8 cellular contexts compared by ENCODE assay signal in the genomic region with DNA sequence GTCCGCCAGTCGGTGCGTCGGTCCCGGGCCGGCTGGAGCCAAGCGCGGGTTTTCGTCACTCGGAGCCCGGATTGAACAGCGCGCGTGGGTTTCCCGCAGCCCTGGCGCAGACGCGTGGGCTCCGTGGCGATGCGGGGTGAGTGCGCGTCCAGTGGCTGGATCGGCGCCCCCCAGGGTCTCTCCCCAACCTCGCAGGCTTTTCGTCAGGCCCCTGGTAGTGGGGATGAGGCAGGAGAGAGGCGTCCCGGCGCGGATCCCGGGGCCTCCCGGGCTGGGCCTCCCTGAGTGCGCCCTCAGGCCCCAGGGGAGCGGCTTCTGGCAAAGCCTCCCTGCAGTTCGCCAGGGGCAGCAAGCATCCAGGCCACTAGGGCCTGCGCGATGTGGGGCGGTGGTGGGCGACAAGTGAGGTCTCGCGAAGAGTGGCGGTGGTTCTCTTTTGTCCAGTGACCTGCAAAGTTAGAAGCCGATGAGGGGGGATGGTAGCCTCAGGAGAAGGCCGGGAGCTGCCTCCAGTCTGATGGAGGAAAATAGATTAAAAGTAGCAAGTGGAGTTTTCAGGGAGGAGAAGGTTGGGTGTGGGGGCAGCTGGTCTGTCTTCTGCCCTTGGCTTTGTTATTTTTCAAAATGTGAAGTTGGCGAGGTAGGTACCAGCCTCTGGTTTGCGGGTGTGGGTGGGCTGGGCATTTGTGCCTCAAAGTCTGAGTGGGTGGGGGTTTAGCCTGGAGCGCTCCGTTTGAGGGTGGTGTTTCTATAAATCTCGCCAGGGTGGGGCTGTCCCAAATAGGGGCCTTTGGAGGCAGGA. TPM values are rescaled to one million over a fixed set of nuclear protein-coding genes. Genes with fewer than 3 reads are reported as not detected.
A peak's percentile ranks its signal among the peaks of the same experiment; 100 is the strongest.
DNase-seq lines count a peak whose midpoint lies in the region; ATAC-seq, FAIRE-seq and TF ChIP-seq lines count a peak whose summit lies in the region.

No MANE protein-coding gene starts in this region.

- no peak overlapping the region; the same call in 1 of the 2 replicates for H4K8ac ChIP-seq in H1 (ENCODE audit: extremely low read depth, insufficient read depth, low read length)

- H2AK5ac ChIP-seq in H1 (ENCODE audit: low read depth, low read length): no peak overlapping the region

- H3K9ac ChIP-seq in BLaER1 treated with 17β-estradiol and CSF1 and Interleukin-3, amounts not matched to agents 10 nM and 100 nM: no peak overlapping the region
- no peak overlapping the region for H3K9ac ChIP-seq in H1 (replicated peaks in 1 of 4; ENCODE audit: extremely low read depth in 1 of 4, low read depth in 3 of 4, low read length in 3 of 4)

- TF ChIP-seq POLR2A in NB4 (IDR thresholded peaks at IDR 0.05; ENCODE audit: extremely low read depth, insufficient read length) (no peak), H1 (IDR thresholded peaks at IDR 0.05; ENCODE audit: control extremely low read depth in 1 of 2, low read depth in 2 of 2, low read length in 2 of 2) (no peak)

- no peak for TF ChIP-seq CTCF in NB4 (IDR thresholded peaks at IDR 0.05; ENCODE audit: low read depth, low read length)
- TF ChIP-seq CTCF in H1 (IDR thresholded peaks at IDR 0.05; ENCODE audit: control extremely low read depth in 1 of 3, insufficient read depth in 1 of 3, low read depth in 1 of 3, low read length in 3 of 3): no peak

- H2BK12ac ChIP-seq in H1 (ENCODE audit: low read depth, low read length): peak overlapping the region; percentile 27; the same call in 1 of the 2 replicates

- no peak for FAIRE-seq in H1 (lab: Jason Lieb, UNC)

- H4K5ac ChIP-seq in H1 (ENCODE audit: insufficient read length, low read depth, low read length): no peak overlapping the region

- no peak overlapping the region for H3K56ac ChIP-seq in H1 (replicated peaks; ENCODE audit: insufficient read length, low read depth, low read length)

- no peak overlapping the region for H2BK15ac ChIP-seq in H1 (ENCODE audit: low read length)

- H3K36me3 Mint-ChIP-seq in naive thymus-derived CD8-positive, alpha-beta T cell: peaks cover 0 to 14% (median 4%) of the 10 kb centered on the region in 3 donors

- WGBS in H1 (ENCODE audit: extremely low coverage in 1 of 2, insufficient coverage in 1 of 2, insufficient read length in 1 of 2, insufficient replicate concordance in 2 of 2, low coverage in 1 of 2, low lambda C conversion rate in 2 of 2, missing lambda C conversion rate in 1 of 2), 2 experiments: 15% methylated on average over 30 of the region's 50 CpGs; no CpG with 5 or more reads in 1 of the 2 experiments

- no peak overlapping the region for H4K91ac ChIP-seq in H1 (replicated peaks; ENCODE audit: insufficient read length, low read length)

- TF ChIP-seq EP300 in H1 (IDR thresholded peaks at IDR 0.05; ENCODE audit: borderline replicate concordance in 1 of 2, low read depth in 2 of 2, low read length in 2 of 2): no peak

- no peak overlapping the region for H3K27ac ChIP-seq in BLaER1 treated with 17β-estradiol and CSF1 and Interleukin-3, amounts not matched to agents 10 nM and 100 nM
- H3K27ac ChIP-seq in H1 (ENCODE audit: low read depth, low read length): no peak overlapping the region

- no peaks in the 10 kb centered on the region for H4K20me1 ChIP-seq in BLaER1 treated with 17β-estradiol and CSF1 and Interleukin-3, amounts not matched to agents 10 nM and 100 nM
- H4K20me1 ChIP-seq in H1 (replicated peaks in 1 of 2; ENCODE audit: control insufficient read depth in 1 of 2, insufficient read depth in 2 of 2, low read length in 2 of 2): peaks cover 0 to 8% of the 10 kb centered on the region in 2 experiments

- peaks cover 15% of the 10 kb centered on the region; the same call in 1 of the 2 replicates for H3K23me2 ChIP-seq in H1 (ENCODE audit: low read depth, low read length)

- H3K23ac ChIP-seq in H1 (ENCODE audit: insufficient read length): no peak overlapping the region

- no peak overlapping the region for H2AFZ ChIP-seq in H1 (ENCODE audit: low read length)

- H3K4me2 ChIP-seq in BLaER1 treated with 17β-estradiol and CSF1 and Interleukin-3, amounts not matched to agents 10 nM and 100 nM: peak overlapping the region in 10 of 11 experiments; percentile 58 to 78 (median 69); a peak in 16 of 22 replicates
- H3K4me2 ChIP-seq in H1 (ENCODE audit: insufficient read depth in 1 of 2, low read depth in 2 of 2, low read length in 2 of 2): peak overlapping the region; percentile 84 to 89

- no peaks in the 10 kb centered on the region for H3K79me2 ChIP-seq in H1 (ENCODE audit: control insufficient read depth in 1 of 2, insufficient read depth in 2 of 2, low read length in 2 of 2)

- H3K27me3 Mint-ChIP-seq in naive thymus-derived CD8-positive, alpha-beta T cell: peaks cover 16 to 55% (median 43%) of the 10 kb centered on the region in 5 donors

- peaks cover 14 to 41% (median 31%) of the 10 kb centered on the region in 11 experiments for H3K9me3 ChIP-seq in BLaER1 treated with 17β-estradiol and CSF1 and Interleukin-3, amounts not matched to agents 10 nM and 100 nM (replicated peaks in 1 of 11)
- no peaks in the 10 kb centered on the region for H3K9me3 ChIP-seq in H1 (ENCODE audit: insufficient read depth in 2 of 2, low read depth in 1 of 2, low read length in 1 of 2)

- H3K4me3 Mint-ChIP-seq in naive thymus-derived CD8-positive, alpha-beta T cell: peak overlapping the region; percentile 50 to 93 (median 76)

- peak overlapping the region in 3 of 10 experiments; percentile 46 to 57 (median 53); a peak in 4 of 20 replicates for H3K4me3 ChIP-seq in BLaER1 treated with 17β-estradiol and CSF1 and Interleukin-3, amounts not matched to agents 10 nM and 100 nM
- H3K4me3 ChIP-seq in NB4 (ENCODE audit: low read depth, low read length) (no peak overlapping the region), H1 (ENCODE audit: extremely low read depth in 1 of 4, insufficient read depth in 2 of 4, low read depth in 3 of 4, low read length in 4 of 4) (peak overlapping the region; percentile 40 to 59 (median 48))

- no peak overlapping the region for H2BK5ac ChIP-seq in H1 (ENCODE audit: low read depth, low read length)

- CTCF ChIA-PET in H1 (lab: Charles Lee; ENCODE audit: partially characterized antibody): no interaction called here

- ATAC-seq in naive thymus-derived CD8-positive, alpha-beta T cell: no peak
- ATAC-seq in GM18867 (IDR thresholded peaks at IDR 0.05; ENCODE audit: unreplicated experiment): no peak
- no peak for ATAC-seq in GM21367 (IDR thresholded peaks at IDR 0.05; ENCODE audit: unreplicated experiment)

- no peak overlapping the region for H3K14ac ChIP-seq in H1 (ENCODE audit: insufficient read length)

- H3K4ac ChIP-seq in H1 (replicated peaks; ENCODE audit: insufficient read length, low read depth, low read length): no peak overlapping the region

- POLR2A ChIA-PET in H1 (lab: Charles Lee; ENCODE audit: partially characterized antibody): no interaction called here
- POLR2A ChIA-PET in naive thymus-derived CD8-positive, alpha-beta T cell (lab: Charles Lee): no interaction called here

- peak overlapping the region in 1 of 10 donors; percentile 57 for H3K27ac Mint-ChIP-seq in naive thymus-derived CD8-positive, alpha-beta T cell

- peaks cover 16 to 21% (median 19%) of the 10 kb centered on the region in 11 experiments for H3K27me3 ChIP-seq in BLaER1 treated with 17β-estradiol and CSF1 and Interleukin-3, amounts not matched to agents 10 nM and 100 nM
- H3K27me3 ChIP-seq in H1 (replicated peaks in 1 of 4; ENCODE audit: control insufficient read depth in 3 of 4, extremely low read depth in 1 of 4, insufficient read depth in 3 of 4, low read length in 3 of 4): peaks cover 9 to 34% (median 29%) of the 10 kb centered on the region in 4 experiments

- TF ChIP-seq RAD21 in H1 (IDR thresholded peaks at IDR 0.05 in 1 of 2, conservative IDR thresholded peaks at IDR 0.05 in 1 of 2; ENCODE audit: low read depth in 2 of 2, low read length in 2 of 2): no peak

- no peaks in the 10 kb centered on the region for H3K79me1 ChIP-seq in H1 (ENCODE audit: low read depth, low read length)

- no peak overlapping the region for H3K18ac ChIP-seq in H1 (ENCODE audit: extremely low read depth, low read length)

- peaks cover 4 to 22% (median 16%) of the 10 kb centered on the region in 10 experiments; a peak in 18 of 20 replicates for H3K4me1 ChIP-seq in BLaER1 treated with 17β-estradiol and CSF1 and Interleukin-3, amounts not matched to agents 10 nM and 100 nM
- H3K4me1 ChIP-seq in H1 (replicated peaks in 1 of 4; ENCODE audit: control insufficient read depth in 3 of 4, insufficient read depth in 4 of 4, low read length in 3 of 4): peaks cover 0 to 21% (median 6%) of the 10 kb centered on the region in 4 experiments; a peak in 5 of 7 replicates

- H2BK120ac ChIP-seq in H1 (replicated peaks; ENCODE audit: low read depth, low read length): no peak overlapping the region

- H3K36me3 ChIP-seq in BLaER1 treated with 17β-estradiol and CSF1 and Interleukin-3, amounts not matched to agents 10 nM and 100 nM: no peaks in the 10 kb centered on the region
- H3K36me3 ChIP-seq in H1 (ENCODE audit: control insufficient read depth in 2 of 4, insufficient read depth in 4 of 4, low read length in 3 of 4): no peaks in the 10 kb centered on the region

- DNase-seq in NB4 (ENCODE audit: low read depth) (peak; percentile 25), H1 (ENCODE audit: low read depth in 1 of 2, low spot score in 2 of 2) (no peak), NCI-H2107 (lab: John Stamatoyannopoulos, UW) (no peak), middle frontal gyrus (ENCODE audit: extremely low spot score, low spot score) (no peak)
- peak in 1 of 10 donors; percentile 27 for DNase-seq in naive thymus-derived CD8-positive, alpha-beta T cell

- H3K9me3 Mint-ChIP-seq in naive thymus-derived CD8-positive, alpha-beta T cell: peaks cover 0 to 19% (median 14%) of the 10 kb centered on the region in 9 donors

- H3K4me1 Mint-ChIP-seq in naive thymus-derived CD8-positive, alpha-beta T cell: peaks cover 10 to 25% (median 21%) of the 10 kb centered on the region in 4 donors

- no peak overlapping the region for H2BK20ac ChIP-seq in H1 (ENCODE audit: low read length)

TF ChIP-seq in H1, 55 proteins besides CTCF, POLR2A, EP300 and RAD21 (continues in another document):
- TF ChIP-seq JUN (IDR thresholded peaks at IDR 0.05; ENCODE audit: low read depth, low read length): no peak
- peak; percentile 50 for TF ChIP-seq SUZ12 (IDR thresholded peaks at IDR 0.05; ENCODE audit: low read length)
- peak; percentile 48 for TF ChIP-seq EZH2 (IDR thresholded peaks at IDR 0.05; ENCODE audit: low read depth, low read length, severe bottlenecking)

RNA-seq across cellular contexts. Expression of gene TOX2, which starts 1.6 kb away (rescaled TPM):
- 3.4 TPM in 2 replicates for total RNA-seq in H1 (2021; fragmentation: NEBNext Ultra II Directional; extraction: Animal tissue kit (Norgen Biotek cat#: 25700))
- 1.8 and 2.5 TPM in 2 replicates for polyA plus RNA-seq in H1 (2011; rRNA removed)
- polyA plus RNA-seq in H1 (2011; cell fraction: cytosol; rRNA removed): 0.83 TPM
- polyA plus RNA-seq in H1 (2011; cell fraction: nucleus; rRNA removed): 1.8 TPM
- polyA plus RNA-seq in H1 (2012, experiment 1 of 2): 1.6 to 3.7 TPM (median 3.2 TPM) in 4 replicates
- 3.3 TPM for polyA plus RNA-seq in H1 (2012, experiment 2 of 2)
- polyA plus RNA-seq in H1 (2013, experiment 1 of 2): 4.8 TPM
- 5.4 TPM for polyA plus RNA-seq in H1 (2013, experiment 2 of 2)
- 0.44 and 0.46 TPM in 2 replicates for polyA minus RNA-seq in H1 (2011; rRNA and poly(A)+ RNA removed)
- 1.7 TPM for polyA minus RNA-seq in H1 (2011; cell fraction: cytosol; rRNA and poly(A)+ RNA removed)
- polyA minus RNA-seq in H1 (2011; cell fraction: nucleus; rRNA and poly(A)+ RNA removed): 1.5 TPM
- 1 to 10 TPM in 1 of 2 experiments, under 1 TPM in 1; 0.31 to 1.2 TPM for total RNA-seq in naive thymus-derived CD8-positive, alpha-beta T cell
- polyA plus RNA-seq in naive thymus-derived CD8-positive, alpha-beta T cell: 1 to 10 TPM in 2 of 3 donors, under 1 TPM in 1; 0.89 to 1.3 (median 1.2) TPM
